ENCODE assay signal across 4 cellular contexts in the genomic region with DNA sequence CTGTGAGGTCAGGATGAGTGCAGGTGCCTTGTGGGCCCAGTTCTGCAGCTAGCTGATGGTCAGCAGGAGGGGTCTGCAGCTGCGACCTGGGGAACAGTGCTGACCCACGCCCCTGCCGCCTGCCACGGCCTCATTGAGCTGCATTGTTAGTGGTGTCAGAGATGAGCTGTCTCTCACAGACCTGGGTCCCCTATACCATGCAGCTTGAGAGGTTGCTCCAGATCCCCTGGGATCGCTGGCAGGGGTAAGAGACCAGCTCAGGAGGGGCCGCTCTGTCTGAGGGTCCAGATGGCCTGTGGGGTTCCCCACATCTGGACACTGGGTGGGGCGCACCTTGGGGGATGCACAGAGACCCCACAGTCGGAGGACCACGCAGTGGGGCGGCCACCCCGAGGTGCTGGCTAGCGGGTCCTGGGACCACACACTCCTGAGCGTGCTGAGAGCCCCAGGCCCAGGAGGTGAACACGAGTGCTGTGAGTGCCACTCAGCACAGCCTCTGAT. TPM values are rescaled to one million over a fixed set of nuclear protein-coding genes. Genes with fewer than 3 reads are reported as not detected.
"Had no signal": no experiment of that assay in that cellular context is flagged by ENCODE, and none has a peak within 500 bp of the region (broad histone marks: within the 10 kb centered on the region; RNA-seq: fewer than 3 reads in every experiment).

No MANE protein-coding gene starts in this region.

RNA-seq across cellular contexts. Expression of a gene that starts 53.1 kb away (rescaled TPM):
- total RNA-seq: activated CD4-positive, alpha-beta memory T cell treated with anti-CD3 and anti-CD28 coated beads, Interleukin-2, amount 10 ng/mL, durations not matched to agents 7 days and 5 days; IMR-90; LHCN-M2; M059J had no signal
